ENCODE assay signal across 27 cellular contexts in genomic region chrX:54198262-54198661, GRCh38.
"Had no signal": no experiment of that assay in that cellular context is flagged by ENCODE, and none has a peak within 500 bp of the region (broad histone marks: within the 10 kb centered on the region; RNA-seq: fewer than 3 reads in every experiment).

No MANE protein-coding gene starts in this region.

- H3K27me3 ChIP-seq: right lobe of liver, sigmoid colon, stomach, thyroid gland, tibial nerve, upper lobe of left lung, vagina had no signal

- H3K4me1 ChIP-seq: pancreas, psoas muscle, right lobe of liver, sigmoid colon, stomach, thyroid gland, tibial nerve, upper lobe of left lung, vagina had no signal

- H3K9me3 Mint-ChIP-seq: natural killer cell treated with Interleukin-12 subunit alpha and Interleukin-12 subunit beta and Interleukin-15 and Interleukin-18, amount 100 ng/mL, for 72 hours; stimulated activated effector memory CD8-positive, alpha-beta T cell treated with anti-CD3 and anti-CD28 coated beads, Interleukin-12 subunit alpha, Interleukin-12 subunit beta, amount 100 ng/mL, for 72 hours; stimulated activated naive B cell treated with anti-CD40 and anti-IgM and Interleukin-4, amounts not matched to agents 10 μg/mL and 1 μg/mL and 100 μg/mL, for 72 hours; stimulated activated naive CD8-positive, alpha-beta T cell treated with anti-CD3 and anti-CD28 coated beads, Interleukin-15, Interleukin-2, amounts not matched to agents 100 ng/mL and 50 ng/mL, for 24 hours had no signal

- H3K4me1 Mint-ChIP-seq: nephron progenitor cell; stimulated activated effector memory CD8-positive, alpha-beta T cell treated with anti-CD3 and anti-CD28 coated beads, Interleukin-12 subunit alpha, Interleukin-12 subunit beta, amount 100 ng/mL, for 72 hours; stimulated activated naive B cell treated with anti-CD40 and anti-IgM and Interleukin-4, amounts not matched to agents 10 μg/mL and 1 μg/mL and 100 μg/mL, for 72 hours had no signal

- H3K9me3 ChIP-seq: neutrophil, pancreas, psoas muscle, right lobe of liver, sigmoid colon, stomach, thoracic aorta, thyroid gland, tibial nerve, upper lobe of left lung, vagina had no signal

- H3K27ac Mint-ChIP-seq: natural killer cell treated with Interleukin-12 subunit alpha and Interleukin-12 subunit beta and Interleukin-15 and Interleukin-18, amount 100 ng/mL, for 72 hours; nephron progenitor cell; progenitor cell of endocrine pancreas; stimulated activated effector memory CD8-positive, alpha-beta T cell treated with anti-CD3 and anti-CD28 coated beads, Interleukin-12 subunit alpha, Interleukin-12 subunit beta, amount 100 ng/mL, for 72 hours; stimulated activated naive B cell treated with anti-CD40 and anti-IgM and Interleukin-4, amounts not matched to agents 10 μg/mL and 1 μg/mL and 100 μg/mL, for 72 hours; stimulated activated naive CD8-positive, alpha-beta T cell treated with anti-CD3 and anti-CD28 coated beads, Interleukin-15, Interleukin-2, amounts not matched to agents 100 ng/mL and 50 ng/mL, for 24 hours had no signal

- H3K36me3 Mint-ChIP-seq: natural killer cell treated with Interleukin-12 subunit alpha and Interleukin-12 subunit beta and Interleukin-15 and Interleukin-18, amount 100 ng/mL, for 72 hours; stimulated activated effector memory CD8-positive, alpha-beta T cell treated with anti-CD3 and anti-CD28 coated beads, Interleukin-12 subunit alpha, Interleukin-12 subunit beta, amount 100 ng/mL, for 72 hours; stimulated activated naive B cell treated with anti-CD40 and anti-IgM and Interleukin-4, amounts not matched to agents 10 μg/mL and 1 μg/mL and 100 μg/mL, for 72 hours had no signal

- H3K27ac ChIP-seq: neutrophil, pancreas, psoas muscle, right lobe of liver, sigmoid colon, stomach, thoracic aorta, thyroid gland, tibial nerve, upper lobe of left lung, vagina had no signal

- H3K4me3 Mint-ChIP-seq: natural killer cell treated with Interleukin-12 subunit alpha and Interleukin-12 subunit beta and Interleukin-15 and Interleukin-18, amount 100 ng/mL, for 72 hours; nephron progenitor cell; neural crest cell; stimulated activated effector memory CD8-positive, alpha-beta T cell treated with anti-CD3 and anti-CD28 coated beads, Interleukin-12 subunit alpha, Interleukin-12 subunit beta, amount 100 ng/mL, for 72 hours; stimulated activated naive B cell treated with anti-CD40 and anti-IgM and Interleukin-4, amounts not matched to agents 10 μg/mL and 1 μg/mL and 100 μg/mL, for 72 hours; stimulated activated naive CD8-positive, alpha-beta T cell treated with anti-CD3 and anti-CD28 coated beads, Interleukin-15, Interleukin-2, amounts not matched to agents 100 ng/mL and 50 ng/mL, for 24 hours had no signal

- H3K4me3 ChIP-seq: pancreas, psoas muscle, right lobe of liver, sigmoid colon, stomach, thoracic aorta, thyroid gland, tibial nerve, upper lobe of left lung, vagina had no signal

- DNase-seq: nephron progenitor cell; nucleus accumbens; pancreas; psoas muscle; right cardiac atrium; right lobe of liver; sigmoid colon; small intestine; stimulated activated CD4-positive, alpha-beta T cell treated with anti-CD3 and anti-CD28 coated beads, Interleukin-15, amount 100 ng/mL, for 24 hours; stimulated activated CD4-positive, alpha-beta T cell treated with anti-CD3 and anti-CD28 coated beads, Interleukin-2, amount 100 ng/mL, for 24 hours; stimulated activated CD4-positive, alpha-beta T cell treated with anti-CD3 and anti-CD28 coated beads, Interleukin-2, amount 100 ng/mL, for 48 hours; stimulated activated CD4-positive, alpha-beta T cell treated with anti-CD3 and anti-CD28 coated beads, Interleukin-4, amount 100 ng/mL, for 24 hours; stimulated activated naive B cell treated with anti-CD40 and anti-IgM and Interleukin-4, amounts not matched to agents 10 μg/mL and 1 μg/mL and 100 μg/mL, for 72 hours; stimulated activated naive CD4-positive, alpha-beta T cell treated with Interleukin-2 at 50 U/mL for 16 hours; stomach; thyroid gland; trophoblast cell; upper lobe of left lung had no signal

- H3K27me3 Mint-ChIP-seq: progenitor cell of endocrine pancreas had no signal

- H3K36me3 ChIP-seq: neutrophil, pancreas, right lobe of liver, sigmoid colon, stomach, thoracic aorta, thyroid gland, tibial nerve, upper lobe of left lung, vagina had no signal

- ATAC-seq: natural killer cell treated with Interleukin-12 subunit alpha and Interleukin-12 subunit beta and Interleukin-15 and Interleukin-18, amount 100 ng/mL, for 72 hours; pancreas; psoas muscle; right cardiac atrium; right lobe of liver; stimulated activated effector memory CD8-positive, alpha-beta T cell treated with anti-CD3 and anti-CD28 coated beads, Interleukin-12 subunit alpha, Interleukin-12 subunit beta, amount 100 ng/mL, for 72 hours; stimulated activated naive B cell treated with anti-CD40 and anti-IgM and Interleukin-4, amounts not matched to agents 10 μg/mL and 1 μg/mL and 100 μg/mL, for 72 hours had no signal
